ENCODE assay signal across 15 cellular contexts in genomic region chr20:36924167-36925045, GRCh38. TPM values are rescaled to one million over a fixed set of nuclear protein-coding genes. Genes with fewer than 3 reads are reported as not detected.
DNase-seq lines count a peak whose midpoint lies in the region; ATAC-seq, FAIRE-seq and TF ChIP-seq lines count a peak whose summit lies in the region.
"Had no signal": no experiment of that assay in that cellular context is flagged by ENCODE, and none has a peak within 500 bp of the region (broad histone marks: within the 10 kb centered on the region; RNA-seq: fewer than 3 reads in every experiment).

No MANE protein-coding gene starts in this region.

- H3K4me3 ChIP-seq in K562 (no peak overlapping the region), testis (no peak overlapping the region), prostate gland (no peak overlapping the region)
- H3K4me3 ChIP-seq: upper lobe of left lung had no signal

- ATAC-seq in K562: peak; percentile 79

- no peaks in the 10 kb centered on the region for H3K27me3 ChIP-seq in K562 (ENCODE audit: control insufficient read depth in 2 of 2, insufficient read depth in 2 of 2, low read length in 2 of 2)
- no peaks in the 10 kb centered on the region for H3K27me3 ChIP-seq in testis
- no peaks in the 10 kb centered on the region for H3K27me3 ChIP-seq in prostate gland (replicated peaks; ENCODE audit: insufficient read depth)
- H3K27me3 ChIP-seq: upper lobe of left lung had no signal

- peaks cover 9 to 10% of the 10 kb centered on the region in 2 experiments; a peak in 4 of 5 replicates for H3K4me1 ChIP-seq in K562 (replicated peaks in 1 of 2; ENCODE audit: control insufficient read depth in 2 of 2, insufficient read depth in 2 of 2, low read length in 2 of 2)
- H3K4me1 ChIP-seq in testis: no peaks in the 10 kb centered on the region
- no peaks in the 10 kb centered on the region for H3K4me1 ChIP-seq in prostate gland (replicated peaks)
- H3K4me1 ChIP-seq: upper lobe of left lung had no signal

- peaks cover 60% of the 10 kb centered on the region for H3K36me3 Mint-ChIP-seq in activated CD4-positive, alpha-beta T cell treated with anti-CD3 and anti-CD28 coated beads, Interleukin-2, amount 10 ng/mL, durations not matched to agents 7 days and 5 days (ENCODE audit: low read depth)

- H2AFZ ChIP-seq in K562 (ENCODE audit: low read depth, low read length): no peak overlapping the region; the same call in 1 of the 2 replicates

- intact Hi-C loops in K562 (cut with micrococcal nuclease) (no loop called here), testis (cut with DNase I; ENCODE audit: low total_unique reads) (no loop called here), prostate gland (cut with DNase I) (no loop called here)

- TF ChIP-seq RAD21 in K562 (CRISPR knock-in tag; conservative IDR thresholded peaks at IDR 0.05 in 1 of 2, IDR thresholded peaks at IDR 0.05 in 1 of 2): no peak

- H4K20me1 ChIP-seq in K562 (replicated peaks; ENCODE audit: control insufficient read depth, insufficient read depth, low read length): no peaks in the 10 kb centered on the region

- in situ Hi-C loops in K562 (cut with MboI): no loop called here

- 49% methylated on average over 9 of the region's 9 CpGs for WGBS in K562 (ENCODE audit: insufficient coverage, low coverage, missing lambda C conversion rate)
- 84 to 85% methylated on average over 9 of the region's 9 CpGs for WGBS in testis, 2 donors
- WGBS in prostate gland: 84% methylated on average over 9 of the region's 9 CpGs

- H3K9me3 ChIP-seq in K562 (replicated peaks; ENCODE audit: control insufficient read depth, insufficient read depth, low read depth, low read length) (no peaks in the 10 kb centered on the region), testis (no peaks in the 10 kb centered on the region), prostate gland (no peaks in the 10 kb centered on the region)
- H3K9me3 ChIP-seq: upper lobe of left lung had no signal

- BruUV-seq in K562 (replicated peaks; lab: Mats Ljungman, UMichigan): no TSS peak

- TF ChIP-seq POLR2A in K562 (conservative IDR thresholded peaks at IDR 0.05): no peak
- no peak for TF ChIP-seq POLR2A in testis (IDR thresholded peaks at IDR 0.05)
- no peak for TF ChIP-seq POLR2A in prostate gland (IDR thresholded peaks at IDR 0.05)

- H3K4me2 ChIP-seq in K562 (ENCODE audit: insufficient read depth, low read length): no peak overlapping the region

- H3K36me3 ChIP-seq in K562 (ENCODE audit: control insufficient read depth, insufficient read depth, low read length) (peaks cover 6% of the 10 kb centered on the region; the same call in 1 of the 3 replicates), testis (ENCODE audit: low read depth, missing control alignments) (no peaks in the 10 kb centered on the region), prostate gland (no peaks in the 10 kb centered on the region)

- no peak for DNase-seq in activated CD4-positive, alpha-beta T cell treated with anti-CD3 and anti-CD28 coated beads, Interleukin-2, amount 10 ng/mL, durations not matched to agents 7 days and 5 days
- DNase-seq in activated CD4-positive, alpha-beta T cell treated with anti-CD3 and anti-CD28 coated beads, Interleukin-2, amount 50 U/mL, for 4 hours: no peak
- DNase-seq in NCI-H2171 (lab: John Stamatoyannopoulos, UW) (peak; percentile 10), K562 (ENCODE audit: extremely low read depth in 1 of 4, low spot score in 3 of 4) (peak; percentile 48 to 66 (median 54)), renal cortical epithelial cell (ENCODE audit: low read depth) (peak; percentile 37), testis (no peak), prostate gland (ENCODE audit: low spot score) (no peak), islet precursor cell (no peak)
- DNase-seq: NCI-H1417, NCI-H69, SHP77 treated with DMSO at 0.1 percent for 48 hours, upper lobe of left lung had no signal

- CTCF ChIA-PET in activated CD4-positive, alpha-beta T cell treated with anti-CD3 and anti-CD28 coated beads, Interleukin-2, amount 10 ng/mL, durations not matched to agents 7 days and 5 days (lab: Charles Lee): interaction anchor here (1.3 to 1.8 kb wide), 3 partner anchors 9 to 38 kb away, joined by 3 to 6 read pairs (median 3); no protein-coding TSS in a partner anchor
- CTCF ChIA-PET in K562 (lab: Yijun Ruan, JAX; ENCODE audit: low intra/inter-chr PET ratio): no interaction called here

- no peaks in the 10 kb centered on the region for H3K27me3 Mint-ChIP-seq in activated CD4-positive, alpha-beta T cell treated with anti-CD3 and anti-CD28 coated beads, Interleukin-2, amount 10 ng/mL, durations not matched to agents 7 days and 5 days

- no peaks in the 10 kb centered on the region for H3K9me1 ChIP-seq in K562 (ENCODE audit: control insufficient read depth, insufficient read depth, low read length)

- peak; percentile 57 for FAIRE-seq in K562 (lab: Jason Lieb, UNC)
- FAIRE-seq: islet of Langerhans had no signal

- no peaks in the 10 kb centered on the region for H3K9me3 Mint-ChIP-seq in activated CD4-positive, alpha-beta T cell treated with anti-CD3 and anti-CD28 coated beads, Interleukin-2, amount 10 ng/mL, durations not matched to agents 7 days and 5 days
- H3K9me3 Mint-ChIP-seq: nephron had no signal

- H3K27ac Mint-ChIP-seq in activated CD4-positive, alpha-beta T cell treated with anti-CD3 and anti-CD28 coated beads, Interleukin-2, amount 10 ng/mL, durations not matched to agents 7 days and 5 days: peak overlapping the region; percentile 73
- H3K27ac Mint-ChIP-seq: nephron had no signal

- H3K27ac ChIP-seq in K562 (ENCODE audit: extremely low read depth, low read depth, low read length) (peak overlapping the region; percentile 24; the same call in 2 of the 3 replicates), testis (no peak overlapping the region), prostate gland (no peak overlapping the region)

- no peak for TF ChIP-seq CTCF in K562 (IDR thresholded peaks at IDR 0.05 in 2 of 3, conservative IDR thresholded peaks at IDR 0.05 in 1 of 3; ENCODE audit: insufficient read depth in 2 of 3, low read depth in 1 of 3, low read length in 3 of 3)
- TF ChIP-seq CTCF in testis (IDR thresholded peaks at IDR 0.05): no peak
- TF ChIP-seq CTCF in prostate gland (IDR thresholded peaks at IDR 0.05): no peak

- H3K79me2 ChIP-seq in K562 (ENCODE audit: control insufficient read depth, insufficient read depth, low read length): no peaks in the 10 kb centered on the region

- TF ChIP-seq EP300 in K562 (IDR thresholded peaks at IDR 0.05; ENCODE audit: low read length): peak; percentile 37; the same call in 1 of the 2 replicates

- H3K4me1 Mint-ChIP-seq in activated CD4-positive, alpha-beta T cell treated with anti-CD3 and anti-CD28 coated beads, Interleukin-2, amount 10 ng/mL, durations not matched to agents 7 days and 5 days: peaks cover 31% of the 10 kb centered on the region
- H3K4me1 Mint-ChIP-seq: nephron had no signal

- H3K4me3 Mint-ChIP-seq in activated CD4-positive, alpha-beta T cell treated with anti-CD3 and anti-CD28 coated beads, Interleukin-2, amount 10 ng/mL, durations not matched to agents 7 days and 5 days: no peak overlapping the region
- H3K4me3 Mint-ChIP-seq: nephron had no signal

- H3K9ac ChIP-seq in K562 (ENCODE audit: insufficient read depth in 1 of 2, low read depth in 2 of 2, low read length in 2 of 2): no peak overlapping the region; a peak in 1 of 4 replicates

- POLR2A ChIA-PET in activated CD4-positive, alpha-beta T cell treated with anti-CD3 and anti-CD28 coated beads, Interleukin-2, amount 10 ng/mL, durations not matched to agents 7 days and 5 days (lab: Charles Lee): interaction anchor here (0.6 to 0.8 kb wide), 2 partner anchors 161 to 700 kb away, joined by 3 to 5 read pairs; no protein-coding TSS in a partner anchor
- POLR2A ChIA-PET in K562 (lab: Yijun Ruan, JAX): interaction anchor here (0.9 to 1.3 kb wide), 3 partner anchors 9 to 42 kb away, joined by 3 to 5 read pairs (median 3); no protein-coding TSS in a partner anchor

RNA-seq across cellular contexts. Expression of gene SAMHD1, which starts 27.1 kb away (rescaled TPM):
- 100 to 1,000 TPM; 396 to 408 TPM for total RNA-seq in activated CD4-positive, alpha-beta T cell treated with anti-CD3 and anti-CD28 coated beads, Interleukin-2, amount 10 ng/mL, durations not matched to agents 7 days and 5 days
- total RNA-seq in K562 (2011; cell fraction: chromatin; rRNA removed; ENCODE audit: low replicate concordance): 30.3 and 41.4 TPM in 2 replicates
- total RNA-seq in K562 (2011; cell fraction: nucleolus; rRNA removed): 13.7 and 15.3 TPM in 2 replicates
- 20.1 and 33.5 TPM in 2 replicates for total RNA-seq in K562 (2011; cell fraction: nucleoplasm; rRNA removed)
- total RNA-seq in K562 (2014; rRNA removed): 12.6 and 13.9 TPM in 2 replicates
- total RNA-seq in K562 (2014; rRNA removed; fragmentation: Illumina TruSeq; extraction: Trizol): 19.4 and 20.4 TPM in 2 replicates
- 14.8 and 17.4 TPM in 2 replicates for total RNA-seq in K562 (2015; rRNA removed; fragmentation: Illumina TruSeq; extraction: Trizol)
- total RNA-seq in K562 (2021): 14.7 and 18.2 TPM in 2 replicates
- 9.8 and 17.6 TPM in 2 replicates for polyA plus RNA-seq in K562 (2011; rRNA removed)
- polyA plus RNA-seq in K562 (2011; cell fraction: cytosol; rRNA removed): 5.4 and 6.3 TPM in 2 replicates
- 3.5 and 8.0 TPM in 2 replicates for polyA plus RNA-seq in K562 (2011; cell fraction: nucleus; rRNA removed)
- 12.3 and 12.9 TPM in 2 replicates for polyA plus RNA-seq in K562 (2012)
- polyA plus RNA-seq in K562 (2014; fragmentation: Illumina TruSeq; extraction: Trizol): 16.1 and 18.9 TPM in 2 replicates
- polyA plus RNA-seq in K562 (2014; fragmentation: Nextera tagmentation; extraction: Ambion mirVana): 10 to 100 TPM in 1 of 2 experiments, 1 to 10 TPM in 1; 6.8 to 14.8 TPM
- polyA plus RNA-seq in K562 (2014; rRNA removed): 9.2 and 10.0 TPM in 2 replicates
- polyA minus RNA-seq in K562 (2011; rRNA and poly(A)+ RNA removed): 14.1 and 22.8 TPM in 2 replicates
- 8.0 and 10.1 TPM in 2 replicates for polyA minus RNA-seq in K562 (2011; cell fraction: cytosol; rRNA and poly(A)+ RNA removed)
- 5.3 and 9.6 TPM in 2 replicates for polyA minus RNA-seq in K562 (2011; cell fraction: nucleus; rRNA and poly(A)+ RNA removed)
- 21.6 and 33.5 TPM in 2 replicates for total RNA-seq in renal cortical epithelial cell
- 10 to 100 TPM; 61.9 to 79.0 TPM for total RNA-seq in testis
- polyA plus RNA-seq in testis (ENCODE audit: insufficient read depth, low read depth, low replicate concordance): 38.7 TPM
- total RNA-seq in prostate gland: 10 to 100 TPM; 24.9 to 72.2 TPM

RNA-seq across cellular contexts. Expression of gene TLDC2, which starts 48.5 kb away (rescaled TPM):
- not detected for total RNA-seq in activated CD4-positive, alpha-beta T cell treated with anti-CD3 and anti-CD28 coated beads, Interleukin-2, amount 10 ng/mL, durations not matched to agents 7 days and 5 days
- not detected in 2 replicates for total RNA-seq in K562 (2011; cell fraction: chromatin; rRNA removed; ENCODE audit: low replicate concordance)
- not detected in 2 replicates for total RNA-seq in K562 (2011; cell fraction: nucleolus; rRNA removed)
- total RNA-seq in K562 (2011; cell fraction: nucleoplasm; rRNA removed): not detected in 2 replicates
- total RNA-seq in K562 (2014; rRNA removed) (not detected in 2 replicates), K562 (2014; rRNA removed; fragmentation: Illumina TruSeq; extraction: Trizol) (not detected in 2 replicates), K562 (2015; rRNA removed; fragmentation: Illumina TruSeq; extraction: Trizol) (not detected in 2 replicates), K562 (2021) (not detected in 2 replicates), renal cortical epithelial cell (0.35 and 0.50 TPM in 2 replicates), testis (1 to 10 TPM; 2.8 to 3.4 TPM), prostate gland (1 to 10 TPM in 1 of 2 donors, under 1 TPM in 1; 0.14 to 1.3 TPM)
- polyA plus RNA-seq in K562 (2011; rRNA removed) (not detected in 2 replicates), K562 (2014; fragmentation: Illumina TruSeq; extraction: Trizol) (not detected in 2 replicates), K562 (2014; fragmentation: Nextera tagmentation; extraction: Ambion mirVana) (not detected), K562 (2014; rRNA removed) (not detected in 2 replicates), testis (ENCODE audit: insufficient read depth, low read depth, low replicate concordance) (2.9 TPM)
- polyA plus RNA-seq in K562 (2011; cell fraction: cytosol; rRNA removed): 0.04 TPM in 1 of 2 replicates, not detected in the other
- not detected in 2 replicates for polyA plus RNA-seq in K562 (2011; cell fraction: nucleus; rRNA removed)
- 0.15 and 0.17 TPM in 2 replicates for polyA plus RNA-seq in K562 (2012)
- polyA minus RNA-seq in K562 (2011; rRNA and poly(A)+ RNA removed): not detected in 2 replicates
- polyA minus RNA-seq in K562 (2011; cell fraction: cytosol; rRNA and poly(A)+ RNA removed): not detected in 2 replicates
- not detected in 2 replicates for polyA minus RNA-seq in K562 (2011; cell fraction: nucleus; rRNA and poly(A)+ RNA removed)
- total RNA-seq: HT1080 had no signal

Comparison
In these comparisons a context has a peak if more than half of its experiments do, and no peak if none do; other contexts are left out.
1. DNase-seq: peak in NCI-H2171 (single experiment), K562 (4 of 4) and renal cortical epithelial cell (single experiment); none in activated CD4-positive, alpha-beta T cell treated with anti-CD3 and anti-CD28 coated beads, Interleukin-2, amount 10 ng/mL, durations not matched to agents 7 days and 5 days (single experiment), activated CD4-positive, alpha-beta T cell treated with anti-CD3 and anti-CD28 coated beads, Interleukin-2, amount 50 U/mL, for 4 hours (0 of 2), testis (single experiment), prostate gland (single experiment) and islet precursor cell (single experiment).
2. RNA of gene SAMHD1, which starts 27.1 kb away (total RNA-seq): 396 to 408 TPM in activated CD4-positive, alpha-beta T cell treated with anti-CD3 and anti-CD28 coated beads, Interleukin-2, amount 10 ng/mL, durations not matched to agents 7 days and 5 days; 61.9 to 79.0 TPM in testis, 24.9 to 72.2 TPM in prostate gland, 21.6 to 33.5 TPM in renal cortical epithelial cell and 12.6 to 41.4 TPM in K562; every median in the first group is over 4 times any median in the second.